ENCODE assay signal across 9 cellular contexts in the genomic region with DNA sequence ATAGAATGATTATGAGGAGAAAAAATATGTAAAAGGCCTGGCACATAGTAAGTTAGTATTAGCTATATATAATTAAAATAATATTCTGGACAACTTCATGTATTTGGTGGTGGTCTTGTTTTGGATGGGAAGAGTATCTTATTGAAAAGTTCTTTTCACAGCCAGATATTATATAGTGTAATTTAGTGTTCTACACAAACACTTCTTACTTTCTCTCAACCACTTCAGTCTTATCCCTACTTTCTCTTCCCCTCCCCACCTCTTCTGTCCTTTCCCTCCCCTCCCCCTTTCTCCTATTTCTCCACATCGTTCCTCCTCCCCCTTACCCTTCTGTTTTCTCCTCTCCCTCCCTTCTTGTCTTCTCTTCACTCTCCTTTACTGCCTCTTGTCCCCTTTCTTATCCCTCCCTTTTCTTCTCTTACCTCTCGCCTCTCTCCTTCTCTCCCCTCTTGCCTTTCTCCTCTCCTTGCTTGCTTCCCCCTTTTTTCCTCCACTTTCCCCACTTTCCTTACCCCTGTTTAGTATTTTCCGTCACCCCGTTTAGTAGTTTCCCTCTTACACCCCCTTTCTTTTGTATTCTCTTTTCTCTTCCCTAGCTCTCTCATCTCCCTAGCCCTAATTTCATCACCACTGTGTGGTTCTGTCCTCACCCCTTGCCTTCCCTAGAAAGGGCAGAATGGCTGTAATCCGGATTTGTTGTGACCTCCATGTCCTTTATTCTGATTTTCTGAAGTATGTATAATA.
A peak's percentile ranks its signal among the peaks of the same experiment; 100 is the strongest.
DNase-seq lines count a peak whose midpoint lies in the region; ATAC-seq and TF ChIP-seq lines count a peak whose summit lies in the region.
"Had no signal": no experiment of that assay in that cellular context is flagged by ENCODE, and none has a peak within 500 bp of the region (broad histone marks: within the 10 kb centered on the region; RNA-seq: fewer than 3 reads in every experiment).

No MANE protein-coding gene starts in this region.

- peaks cover 19% of the 10 kb centered on the region for H3K36me3 Mint-ChIP-seq in activated naive CD4-positive, alpha-beta T cell treated with anti-CD3 and anti-CD28 coated beads for 36 hours (ENCODE audit: low read depth)
- H3K36me3 Mint-ChIP-seq in activated naive CD8-positive, alpha-beta T cell treated with anti-CD3 and anti-CD28 coated beads, Interleukin-2, amount 10 ng/mL, durations not matched to agents 7 days and 5 days, result peaks cover 25% of the 10 kb centered on the region
- H3K36me3 Mint-ChIP-seq in type B pancreatic cell, result peaks cover 34% of the 10 kb centered on the region

- no peaks in the 10 kb centered on the region for H3K9me3 Mint-ChIP-seq in activated naive CD4-positive, alpha-beta T cell treated with anti-CD3 and anti-CD28 coated beads for 36 hours
- H3K9me3 Mint-ChIP-seq in activated naive CD8-positive, alpha-beta T cell treated with anti-CD3 and anti-CD28 coated beads, Interleukin-2, amount 10 ng/mL, durations not matched to agents 7 days and 5 days, result no peaks in the 10 kb centered on the region
- no peaks in the 10 kb centered on the region for H3K9me3 Mint-ChIP-seq in type B pancreatic cell

- H3K27ac Mint-ChIP-seq in activated naive CD4-positive, alpha-beta T cell treated with anti-CD3 and anti-CD28 coated beads for 36 hours, result peak overlapping the region; percentile 89
- H3K27ac Mint-ChIP-seq in activated naive CD8-positive, alpha-beta T cell treated with anti-CD3 and anti-CD28 coated beads, Interleukin-2, amount 10 ng/mL, durations not matched to agents 7 days and 5 days, result peak overlapping the region; percentile 84
- peak overlapping the region; percentile 58 for H3K27ac Mint-ChIP-seq in type B pancreatic cell

- H3K4me3 Mint-ChIP-seq in activated naive CD4-positive, alpha-beta T cell treated with anti-CD3 and anti-CD28 coated beads for 36 hours, result peak overlapping the region; percentile 39
- H3K4me3 Mint-ChIP-seq in activated naive CD8-positive, alpha-beta T cell treated with anti-CD3 and anti-CD28 coated beads, Interleukin-2, amount 10 ng/mL, durations not matched to agents 7 days and 5 days, result peak overlapping the region; percentile 63
- peak overlapping the region; percentile 79 for H3K4me3 Mint-ChIP-seq in type B pancreatic cell

- DNase-seq in activated naive CD4-positive, alpha-beta T cell treated with anti-CD3 and anti-CD28 coated beads for 36 hours, result no peak
- no peak for DNase-seq in activated naive CD4-positive, alpha-beta T cell (lab: John Stamatoyannopoulos, UW)
- DNase-seq in activated naive CD8-positive, alpha-beta T cell treated with anti-CD3 and anti-CD28 coated beads, Interleukin-2, amount 10 ng/mL, durations not matched to agents 7 days and 5 days, result no peak
- DNase-seq in iPS-NIHi11 (ENCODE audit: low spot score) (peak; percentile 50), type B pancreatic cell (ENCODE audit: extremely low spot score, unreplicated experiment) (no peak), islet precursor cell (no peak)
- DNase-seq: NCI-H1436 had no signal

- peaks cover 22% of the 10 kb centered on the region for H3K4me1 Mint-ChIP-seq in activated naive CD4-positive, alpha-beta T cell treated with anti-CD3 and anti-CD28 coated beads for 36 hours (ENCODE audit: low read depth)
- peaks cover 19% of the 10 kb centered on the region for H3K4me1 Mint-ChIP-seq in activated naive CD8-positive, alpha-beta T cell treated with anti-CD3 and anti-CD28 coated beads, Interleukin-2, amount 10 ng/mL, durations not matched to agents 7 days and 5 days
- peaks cover 12% of the 10 kb centered on the region for H3K4me1 Mint-ChIP-seq in type B pancreatic cell (ENCODE audit: unreplicated experiment)

- TF ChIP-seq CTCF in type B pancreatic cell (conservative IDR thresholded peaks at IDR 0.05), result no peak

- intact Hi-C loops in activated naive CD4-positive, alpha-beta T cell treated with anti-CD3 and anti-CD28 coated beads for 36 hours (cut with micrococcal nuclease), result loop anchor here (5.0 to 10.0 kb wide), 2 partner anchors 384 to 682 kb away; a partner anchor contains a TSS

- H3K27me3 Mint-ChIP-seq in activated naive CD4-positive, alpha-beta T cell treated with anti-CD3 and anti-CD28 coated beads for 36 hours (ENCODE audit: low read depth), result no peaks in the 10 kb centered on the region
- no peaks in the 10 kb centered on the region for H3K27me3 Mint-ChIP-seq in activated naive CD8-positive, alpha-beta T cell treated with anti-CD3 and anti-CD28 coated beads, Interleukin-2, amount 10 ng/mL, durations not matched to agents 7 days and 5 days
- no peaks in the 10 kb centered on the region for H3K27me3 Mint-ChIP-seq in type B pancreatic cell

- ATAC-seq in activated naive CD8-positive, alpha-beta T cell treated with anti-CD3 and anti-CD28 coated beads, Interleukin-2, amount 10 ng/mL, durations not matched to agents 7 days and 5 days (ENCODE audit: low read depth), result no peak
- no peak for ATAC-seq in HG03469 (IDR thresholded peaks at IDR 0.05; ENCODE audit: unreplicated experiment)
- ATAC-seq in GM19023 (IDR thresholded peaks at IDR 0.05; ENCODE audit: unreplicated experiment), result no peak

- CTCF ChIA-PET in activated naive CD4-positive, alpha-beta T cell treated with anti-CD3 and anti-CD28 coated beads for 36 hours (lab: Charles Lee), result interaction anchor here (0.5 to 0.9 kb wide), 2 partner anchors 14 kb away, joined by 3 read pairs; no protein-coding TSS in a partner anchor

- POLR2A ChIA-PET in activated naive CD8-positive, alpha-beta T cell treated with anti-CD3 and anti-CD28 coated beads, Interleukin-2, amount 10 ng/mL, durations not matched to agents 7 days and 5 days (lab: Charles Lee), result interaction anchor here (1.1 to 1.2 kb wide), 2 partner anchors 34 to 383 kb away, joined by 3 to 4 read pairs; a partner anchor contains a TSS
